Comparison of ENCODE assay signal across 22 cellular contexts in genomic region chr10:34728361-34728760, GRCh38.
"Had no signal": no experiment of that assay in that cellular context is flagged by ENCODE, and none has a peak within 500 bp of the region (broad histone marks: within the 10 kb centered on the region; RNA-seq: fewer than 3 reads in every experiment).

No MANE protein-coding gene starts in this region.

- ATAC-seq: activated CD4-positive, alpha-beta T cell treated with anti-CD3 and anti-CD28 coated beads for 36 hours; activated naive CD4-positive, alpha-beta T cell treated with anti-CD3 and anti-CD28 coated beads, Interleukin-2, amount 50 U/mL, for 72 hours; activated T-helper 17 cell treated with anti-CD3 and anti-CD28 coated beads, Interleukin-2, amount 50 U/mL, for 72 hours; naive thymus-derived CD8-positive, alpha-beta T cell; stimulated activated naive B cell treated with anti-CD40 and anti-IgM and Interleukin-4, amounts not matched to agents 10 μg/mL and 1 μg/mL and 100 μg/mL, for 72 hours had no signal

- H3K4me1 ChIP-seq: testis had no signal

- FAIRE-seq: frontal cortex had no signal

- H3K36me3 ChIP-seq: neural progenitor cell had no signal

- H3K4me2 ChIP-seq: neural progenitor cell had no signal

- H3K4me3 ChIP-seq: neural progenitor cell, testis had no signal

- H3K9ac ChIP-seq: neural progenitor cell had no signal

- H3K27ac ChIP-seq: neural progenitor cell, testis had no signal

- H3K9me3 ChIP-seq: testis had no signal

- H2AFZ ChIP-seq: neural progenitor cell had no signal

- DNase-seq: activated B cell treated with CpG ODN at 0.5 μM for 24 hours; activated CD4-positive, alpha-beta T cell treated with anti-CD3 and anti-CD28 coated beads for 36 hours; activated CD4-positive, alpha-beta T cell treated with anti-CD3 and anti-CD28 coated beads, Interleukin-2, amount 50 U/mL, for 4 hours; activated CD8-positive, alpha-beta memory T cell treated with anti-CD3 and anti-CD28 coated beads for 24 hours; activated CD8-positive, alpha-beta memory T cell treated with anti-CD3 and anti-CD28 coated beads, Interleukin-2, amount 50 U/mL, for 4 hours; activated T-cell treated with anti-CD3 and anti-CD28 coated beads, Interleukin-2, amount 50 U/mL, for 24 hours; aorta; caudate nucleus; effector CD8-positive, alpha-beta T cell; glutamatergic neuron; hippocampal formation; naive thymus-derived CD8-positive, alpha-beta T cell; posterior cingulate gyrus; stimulated activated CD4-positive, alpha-beta T cell treated with anti-CD3 and anti-CD28 coated beads, Interleukin-2, amount 100 ng/mL, for 48 hours; stimulated activated CD8-positive, alpha-beta memory T cell treated with anti-CD3 and anti-CD28 coated beads, Interleukin-4, amount 100 ng/mL, for 48 hours; stimulated activated naive B cell treated with anti-CD40 and anti-IgM and Interleukin-4, amounts not matched to agents 10 μg/mL and 1 μg/mL and 100 μg/mL, for 72 hours; T1000; testis had no signal

- H3K27me3 ChIP-seq: neural progenitor cell, testis had no signal
